ENCODE assay signal across 2 cellular contexts in genomic region chr16:11425140-11425539, GRCh38.
A peak's percentile ranks its signal among the peaks of the same experiment; 100 is the strongest.
TF ChIP-seq lines count a peak whose summit lies in the region.

No MANE protein-coding gene starts in this region.

TF ChIP-seq in GM23338, 12 proteins besides CTCF, POLR2A, EP300 and RAD21:
- TF ChIP-seq CREB1 (CRISPR knock-in tag; IDR thresholded peaks at IDR 0.05; ENCODE audit: low read depth): no peak
- no peak for TF ChIP-seq JUNB (IDR thresholded peaks at IDR 0.05; ENCODE audit: unreplicated experiment)
- TF ChIP-seq REST (IDR thresholded peaks at IDR 0.05; ENCODE audit: unreplicated experiment): no peak
- TF ChIP-seq EZH2 (IDR thresholded peaks at IDR 0.05; ENCODE audit: low read depth, unreplicated experiment): no peak
- TF ChIP-seq STAT1 (IDR thresholded peaks at IDR 0.05; ENCODE audit: unreplicated experiment): no peak
- no peak for TF ChIP-seq NANOG (IDR thresholded peaks at IDR 0.05; ENCODE audit: borderline replicate concordance)

TF ChIP-seq in K562, 482 proteins besides CTCF, POLR2A, EP300 and RAD21:
- no peak for TF ChIP-seq IRF9 (tag; IDR thresholded peaks at IDR 0.05)
- TF ChIP-seq SETDB1 (IDR thresholded peaks at IDR 0.05; ENCODE audit: low read length): no peak
- peak; percentile 44 for TF ChIP-seq C11orf30 (IDR thresholded peaks at IDR 0.05; ENCODE audit: low read depth)
- no peak for TF ChIP-seq SAFB2 (IDR thresholded peaks at IDR 0.05; ENCODE audit: borderline replicate concordance, low read depth, low read length, severe bottlenecking)
- TF ChIP-seq ATF3 (IDR thresholded peaks at IDR 0.05): no peak
- TF ChIP-seq ATF3 (CRISPR knock-in tag; conservative IDR thresholded peaks at IDR 0.05): no peak
- no peak for TF ChIP-seq THRAP3 (IDR thresholded peaks at IDR 0.05; ENCODE audit: borderline replicate concordance)
- no peak for TF ChIP-seq HEY1 (CRISPR knock-in tag; IDR thresholded peaks at IDR 0.05; ENCODE audit: borderline replicate concordance)
- TF ChIP-seq ZNF316 (IDR thresholded peaks at IDR 0.05): peak; percentile 51
- TF ChIP-seq MAFK (IDR thresholded peaks at IDR 0.05; ENCODE audit: low read length): 0 out of 2 replicates have a peak, but pooled peaks have one; percentile 19
